In genomic region chr20:49812463-49813304, GRCh38 we compare ENCODE assay signal across 8 cellular contexts. TPM values are rescaled to one million over a fixed set of nuclear protein-coding genes. Genes with fewer than 3 reads are reported as not detected.
DNase-seq lines count a peak whose midpoint lies in the region; ATAC-seq, FAIRE-seq and TF ChIP-seq lines count a peak whose summit lies in the region.

TSS of gene SLC9A8 (plus strand) at chr20:49812828. CDS start at chr20:49812923, 95 bp downstream.

- 0 to 1% (median 0%) methylated on average over 33 to 62 of the region's 62 CpGs for WGBS in psoas muscle, 3 donors

- no peak for FAIRE-seq in urothelium cell line (lab: Jason Lieb, UNC)

- peak within 1 kb of the TSS; percentile 97 for H3K27ac Mint-ChIP-seq in T-helper 1 cell treated with Interleukin-12 subunit alpha and Interleukin-12 subunit beta and Interleukin-4 antibody, amounts not matched to agents 30 μg/mL and 1 μg/mL, for 36 hours

- H3K36me3 ChIP-seq in right atrium auricular region, result peaks cover 8% of the 10 kb centered on the region
- peaks cover 0 to 25% of the 10 kb centered on the region in 2 donors for H3K36me3 ChIP-seq in psoas muscle (ENCODE audit: insufficient read depth in 1 of 2, low read depth in 1 of 2)

- TF ChIP-seq CTCF in GM13976 (IDR thresholded peaks at IDR 0.05; ENCODE audit: borderline replicate concordance, control extremely low read depth, extremely low read depth, insufficient read depth, missing control alignments) (no peak), right atrium auricular region (IDR thresholded peaks at IDR 0.05) (peak in 1 of 2 donors; percentile 54), psoas muscle (IDR thresholded peaks at IDR 0.05) (peak; percentile 45)

- H3K4me3 ChIP-seq in right atrium auricular region (peak within 1 kb of the TSS; percentile 78 to 84), psoas muscle (peak within 1 kb of the TSS; percentile 82)

- ATAC-seq in HG02852 (IDR thresholded peaks at IDR 0.05; ENCODE audit: unreplicated experiment) (peak; percentile 81), psoas muscle (peak; percentile 87 to 93 (median 90))

- in situ Hi-C loops in GM13976 (cut with MboI; ENCODE audit: low sequenced_read_pairs, unreplicated experiment), result no loop called here

- H3K9me3 ChIP-seq in right atrium auricular region (no peaks in the 10 kb centered on the region), psoas muscle (no peaks in the 10 kb centered on the region)

- H3K4me1 ChIP-seq in right atrium auricular region (peaks cover 0 to 17% of the 10 kb centered on the region in 2 donors), psoas muscle (peaks cover 29% of the 10 kb centered on the region)

- H3K27me3 ChIP-seq in right atrium auricular region (no peaks in the 10 kb centered on the region), psoas muscle (ENCODE audit: insufficient read depth in 3 of 3, low read length in 2 of 3) (no peaks in the 10 kb centered on the region)

- H3K36me3 Mint-ChIP-seq in T-helper 1 cell treated with Interleukin-12 subunit alpha and Interleukin-12 subunit beta and Interleukin-4 antibody, amounts not matched to agents 30 μg/mL and 1 μg/mL, for 36 hours (ENCODE audit: low read depth), result peaks cover 22% of the 10 kb centered on the region

- H3K4me1 Mint-ChIP-seq in T-helper 1 cell treated with Interleukin-12 subunit alpha and Interleukin-12 subunit beta and Interleukin-4 antibody, amounts not matched to agents 30 μg/mL and 1 μg/mL, for 36 hours (ENCODE audit: low read depth), result peaks cover 36% of the 10 kb centered on the region

- DNase-seq in GM13976 (ENCODE audit: low spot score) (peak; percentile 88), NCI-H146 treated with DMSO at 0.1 percent for 48 hours (lab: John Stamatoyannopoulos, UW; ENCODE audit: unreplicated experiment) (peak; percentile 91), amygdala (lab: John Stamatoyannopoulos, UW) (peak; percentile 52 to 95 (median 84)), right atrium auricular region (ENCODE audit: low spot score) (peak; percentile 95), psoas muscle (peak; percentile 90 to 94), urothelium cell line (ENCODE audit: low spot score) (peak; percentile 98)

- peak within 1 kb of the TSS; percentile 97 for H3K4me3 Mint-ChIP-seq in T-helper 1 cell treated with Interleukin-12 subunit alpha and Interleukin-12 subunit beta and Interleukin-4 antibody, amounts not matched to agents 30 μg/mL and 1 μg/mL, for 36 hours

- H3K9me3 Mint-ChIP-seq in T-helper 1 cell treated with Interleukin-12 subunit alpha and Interleukin-12 subunit beta and Interleukin-4 antibody, amounts not matched to agents 30 μg/mL and 1 μg/mL, for 36 hours, result no peaks in the 10 kb centered on the region

- H3K27ac ChIP-seq in right atrium auricular region (peak within 1 kb of the TSS; percentile 91 to 98), psoas muscle (peak within 1 kb of the TSS; percentile 98)

- intact Hi-C loops in psoas muscle (cut with DNase I), result loop anchor here (5.0 kb wide), 2 partner anchors 35 to 100 kb away; partner anchors contain the start of gene B4GALT5 (in 2 of the 2)

- no peaks in the 10 kb centered on the region for H3K27me3 Mint-ChIP-seq in T-helper 1 cell treated with Interleukin-12 subunit alpha and Interleukin-12 subunit beta and Interleukin-4 antibody, amounts not matched to agents 30 μg/mL and 1 μg/mL, for 36 hours (ENCODE audit: low read depth)

RNA-seq across cellular contexts. Expression of gene SLC9A8, which starts in this region (rescaled TPM):
- total RNA-seq in right atrium auricular region, result 1 to 10 TPM; 5.8 to 6.3 TPM
- total RNA-seq in psoas muscle, result 10 to 100 TPM in 3 of 4 donors, 1 to 10 TPM in 1; 8.2 to 19.4 (median 11.2) TPM
- 10 to 100 TPM in 1 of 3 donors, 1 to 10 TPM in 2; 6.1 to 11.4 (median 6.3) TPM for polyA plus RNA-seq in psoas muscle

Comparison
In these comparisons a context has a peak if more than half of its experiments do, and no peak if none do; other contexts are left out.
1. Peak in every context shown above with its lines: DNase-seq, ATAC-seq, H3K4me3 ChIP-seq and H3K27ac ChIP-seq.